In genomic region chr14:60266021-60266937, GRCh38 we compare ENCODE assay signal across 8 cellular contexts. TPM values are rescaled to one million over a fixed set of nuclear protein-coding genes. Genes with fewer than 3 reads are reported as not detected.
DNase-seq lines count a peak whose midpoint lies in the region; ATAC-seq and TF ChIP-seq lines count a peak whose summit lies in the region.

No MANE protein-coding gene starts in this region.

- CTCF ChIA-PET in A673 (lab: Charles Lee), result interaction anchor here (0.7 to 1.3 kb wide), 2 partner anchors 39 to 62 kb away, joined by 3 to 8 read pairs; no protein-coding TSS in a partner anchor

- H3K4me1 ChIP-seq in A673 (ENCODE audit: insufficient read depth, low read length, poor library complexity, severe bottlenecking), result no peaks in the 10 kb centered on the region
- no peaks in the 10 kb centered on the region for H3K4me1 ChIP-seq in RWPE2 (ENCODE audit: insufficient read depth, poor library complexity, severe bottlenecking)
- no peaks in the 10 kb centered on the region for H3K4me1 ChIP-seq in foreskin keratinocyte

- ATAC-seq in RWPE2 (ENCODE audit: low read depth) (peak; percentile 68; the same call in 2 of the 3 replicates), foreskin keratinocyte (peak; percentile 81), HG02759 (IDR thresholded peaks at IDR 0.05; ENCODE audit: unreplicated experiment) (no peak), GM19324 (IDR thresholded peaks at IDR 0.05; ENCODE audit: low FRiP score, unreplicated experiment) (no peak)

- H3K4me3 ChIP-seq in A673 (ENCODE audit: low read depth, low read length, poor library complexity, severe bottlenecking) (no peak overlapping the region), RWPE2 (ENCODE audit: severe bottlenecking) (no peak overlapping the region)

- POLR2A ChIA-PET in A673 (lab: Charles Lee; ENCODE audit: low non-redundant PET), result no interaction called here

- H3K36me3 ChIP-seq in A673 (ENCODE audit: insufficient read depth, low read length, poor library complexity, severe bottlenecking) (no peaks in the 10 kb centered on the region), RWPE2 (ENCODE audit: low read depth) (peaks cover 5% of the 10 kb centered on the region; the same call in 1 of the 2 replicates)

- TF ChIP-seq CTCF in A673 (conservative IDR thresholded peaks at IDR 0.05; ENCODE audit: low read depth, low read length), result peak; percentile 75
- peak; percentile 90 for TF ChIP-seq CTCF in RWPE2 (IDR thresholded peaks at IDR 0.05; ENCODE audit: poor library complexity, severe bottlenecking)
- peak; percentile 72 for TF ChIP-seq CTCF in foreskin keratinocyte (conservative IDR thresholded peaks at IDR 0.05)

- H3K27me3 ChIP-seq in A673 (replicated peaks; ENCODE audit: insufficient read depth, low read depth, low read length, poor library complexity), result no peaks in the 10 kb centered on the region
- H3K27me3 ChIP-seq in RWPE2 (ENCODE audit: insufficient read depth, poor library complexity, severe bottlenecking), result no peaks in the 10 kb centered on the region
- no peaks in the 10 kb centered on the region for H3K27me3 ChIP-seq in foreskin keratinocyte

- intact Hi-C loops in A673 (cut with micrococcal nuclease; ENCODE audit: unreplicated experiment), result loop anchor here (2.0 to 5.0 kb wide), 3 partner anchors 67 to 296 kb away; partner anchors contain the start of gene C14orf39

- no peak overlapping the region for H3K27ac ChIP-seq in A673 (ENCODE audit: low read depth, low read length, poor library complexity, severe bottlenecking)
- no peak overlapping the region for H3K27ac ChIP-seq in RWPE2 (ENCODE audit: poor library complexity, severe bottlenecking)
- H3K27ac ChIP-seq in foreskin keratinocyte, result no peak overlapping the region

- peaks cover 24% of the 10 kb centered on the region for H3K9me3 ChIP-seq in A673 (ENCODE audit: low read depth, low read length, poor library complexity, severe bottlenecking)
- H3K9me3 ChIP-seq in RWPE2 (ENCODE audit: severe bottlenecking), result no peaks in the 10 kb centered on the region

- DNase-seq in A673 (ENCODE audit: low spot score) (peak; percentile 55), GF-D8 (lab: John Stamatoyannopoulos, UW) (peak; percentile 8), RWPE2 (ENCODE audit: low spot score) (no peak), foreskin keratinocyte (peak in 1 of 2 donors; percentile 14), mesenteric fat pad (ENCODE audit: low spot score) (no peak), activated gamma-delta T cell treated with Interleukin-2 at 50 U/mL for 16 hours (no peak)

- BruUV-seq in A673 (replicated peaks; lab: Mats Ljungman, UMichigan), result no TSS peak

RNA-seq across cellular contexts. Expression of gene PPM1A, which starts 17.3 kb away (rescaled TPM):
- 52.3 and 54.5 TPM in 2 replicates for total RNA-seq in A673 (2021)
- total RNA-seq in foreskin keratinocyte, result 30.8 and 32.4 TPM in 2 replicates
- 17.4 and 20.2 TPM in 2 replicates for polyA plus RNA-seq in foreskin keratinocyte
- total RNA-seq in mesenteric fat pad, result 58.2 TPM

Comparison
In these comparisons a context has a peak if more than half of its experiments do, and no peak if none do; other contexts are left out.
1. DNase-seq: peak in A673 (single experiment) and GF-D8 (single experiment); none in RWPE2 (single experiment), mesenteric fat pad (single experiment) and activated gamma-delta T cell treated with Interleukin-2 at 50 U/mL for 16 hours (single experiment).
2. ATAC-seq: peak in RWPE2 (single experiment) and foreskin keratinocyte (single experiment); none in HG02759 (single experiment) and GM19324 (single experiment).
3. Peak in every context shown above with its lines, with median percentiles within 50 percentile points of each other: CTCF ChIP-seq.